In genomic region chr19:41398603-41399002, GRCh38 we compare ENCODE assay signal across 8 cellular contexts. TPM values are rescaled to one million over a fixed set of nuclear protein-coding genes. Genes with fewer than 3 reads are reported as not detected.
DNase-seq lines count a peak whose midpoint lies in the region; ATAC-seq and TF ChIP-seq lines count a peak whose summit lies in the region.

No MANE protein-coding gene starts in this region.

- peak overlapping the region; percentile 86 to 97 (median 96) for H3K9ac ChIP-seq in BLaER1 treated with 17β-estradiol and CSF1 and Interleukin-3, amounts not matched to agents 10 nM and 100 nM

- H3K4me3 ChIP-seq in BLaER1 treated with 17β-estradiol and CSF1 and Interleukin-3, amounts not matched to agents 10 nM and 100 nM = peak overlapping the region; percentile 74 to 95 (median 91)
- peak overlapping the region; percentile 71 to 100 (median 97) for H3K4me3 ChIP-seq in dorsolateral prefrontal cortex

- H3K4me3 Mint-ChIP-seq in nephron progenitor cell = peak overlapping the region; percentile 100

- H3K4me2 ChIP-seq in BLaER1 treated with 17β-estradiol and CSF1 and Interleukin-3, amounts not matched to agents 10 nM and 100 nM = peak overlapping the region; percentile 80 to 98 (median 89)

- H3K27me3 Mint-ChIP-seq in nephron progenitor cell (ENCODE audit: low read depth, poor library complexity) = no peaks in the 10 kb centered on the region

- peak overlapping the region; percentile 93 to 98 (median 96); a peak in 21 of 22 replicates for H3K27ac ChIP-seq in BLaER1 treated with 17β-estradiol and CSF1 and Interleukin-3, amounts not matched to agents 10 nM and 100 nM
- peak overlapping the region; percentile 94 for H3K27ac ChIP-seq in KOPT-K1 (ENCODE audit: low read depth, low read length, poor library complexity, severe bottlenecking)
- peak overlapping the region in 3 of 59 donors; percentile 96 to 97 (median 96) for H3K27ac ChIP-seq in dorsolateral prefrontal cortex
- no peak overlapping the region for H3K27ac ChIP-seq in RWPE1

- no peak for TF ChIP-seq CTCF in dorsolateral prefrontal cortex (IDR thresholded peaks at IDR 0.05 in 54 of 56, conservative IDR thresholded peaks at IDR 0.05 in 2 of 56; ENCODE audit: low read depth in 1 of 56, partially characterized antibody in 56 of 56)
- TF ChIP-seq CTCF in nephron progenitor cell (IDR thresholded peaks at IDR 0.05) = no peak
- no peak for TF ChIP-seq CTCF in RWPE1 (conservative IDR thresholded peaks at IDR 0.05; ENCODE audit: low read depth)

- CTCF ChIA-PET in RWPE1 (lab: Yijun Ruan, JAX) = interaction anchor here (0.6 kb wide), 1 partner anchor 52 kb away, joined by 4 read pairs; no protein-coding TSS in a partner anchor

- H3K4me1 Mint-ChIP-seq in nephron progenitor cell = peaks cover 44% of the 10 kb centered on the region

- peak overlapping the region; percentile 20 for H3K27ac Mint-ChIP-seq in nephron progenitor cell

- peaks cover 11 to 39% (median 20%) of the 10 kb centered on the region in 11 experiments; a peak in 16 of 22 replicates for H3K36me3 ChIP-seq in BLaER1 treated with 17β-estradiol and CSF1 and Interleukin-3, amounts not matched to agents 10 nM and 100 nM
- peaks cover 6% of the 10 kb centered on the region; the same call in 1 of the 2 replicates for H3K36me3 ChIP-seq in KOPT-K1 (ENCODE audit: insufficient read depth, low read length)

- no peaks in the 10 kb centered on the region for H3K27me3 ChIP-seq in BLaER1 treated with 17β-estradiol and CSF1 and Interleukin-3, amounts not matched to agents 10 nM and 100 nM
- no peaks in the 10 kb centered on the region for H3K27me3 ChIP-seq in dorsolateral prefrontal cortex

- peaks cover 0 to 22% (median 0%) of the 10 kb centered on the region in 11 experiments; a peak in 8 of 22 replicates for H4K20me1 ChIP-seq in BLaER1 treated with 17β-estradiol and CSF1 and Interleukin-3, amounts not matched to agents 10 nM and 100 nM

- POLR2A ChIA-PET in RWPE1 (lab: Yijun Ruan, JAX; ENCODE audit: low non-redundant PET) = no interaction called here

- intact Hi-C loops in dorsolateral prefrontal cortex (cut with DNase I) = loop anchor here (5.0 kb wide), 2 partner anchors 34 to 39 kb away; partner anchors contain the start of gene DMAC2 (in 1 of the 2)

- ATAC-seq in HG02938 (IDR thresholded peaks at IDR 0.05; ENCODE audit: unreplicated experiment) = no peak

- peaks cover 4% of the 10 kb centered on the region for H3K36me3 Mint-ChIP-seq in nephron progenitor cell (ENCODE audit: low read depth)

- no peak for DNase-seq in dorsolateral prefrontal cortex
- DNase-seq in nephron progenitor cell = no peak
- DNase-seq in GDM1 (lab: John Stamatoyannopoulos, UW) = no peak
- DNase-seq in RWPE1 (ENCODE audit: low spot score) = no peak
- no peak for DNase-seq in effector CD8-positive, alpha-beta T cell (lab: John Stamatoyannopoulos, UW)

- H3K9me3 Mint-ChIP-seq in nephron progenitor cell = no peaks in the 10 kb centered on the region

- peaks cover 44 to 76% (median 58%) of the 10 kb centered on the region in 10 experiments for H3K4me1 ChIP-seq in BLaER1 treated with 17β-estradiol and CSF1 and Interleukin-3, amounts not matched to agents 10 nM and 100 nM

- no peaks in the 10 kb centered on the region for H3K9me3 ChIP-seq in BLaER1 treated with 17β-estradiol and CSF1 and Interleukin-3, amounts not matched to agents 10 nM and 100 nM (replicated peaks in 1 of 11)
- no peaks in the 10 kb centered on the region for H3K9me3 ChIP-seq in KOPT-K1 (ENCODE audit: insufficient read depth, low read length, poor library complexity, severe bottlenecking)

RNA-seq across cellular contexts. Expression of gene BCKDHA, which starts 1.0 kb away (rescaled TPM):
- total RNA-seq in dorsolateral prefrontal cortex = 10 to 100 TPM in 118 of 120 experiments, 1 to 10 TPM in 2; 7.7 to 38.9 (median 20.1) TPM

RNA-seq across cellular contexts. Expression of gene EXOSC5, which starts 1.4 kb away (rescaled TPM):
- 10 to 100 TPM; 11.5 to 29.1 (median 18.2) TPM for total RNA-seq in dorsolateral prefrontal cortex

RNA-seq across cellular contexts. Expression of gene TMEM91, which starts 22.3 kb away (rescaled TPM):
- 10 to 100 TPM in 118 of 120 experiments, 1 to 10 TPM in 2; 8.6 to 26.9 (median 16.5) TPM for total RNA-seq in dorsolateral prefrontal cortex

RNA-seq across cellular contexts. Expression of gene B3GNT8, which starts 28.6 kb away (rescaled TPM):
- total RNA-seq in dorsolateral prefrontal cortex = 1 to 10 TPM in 25 of 120 experiments, under 1 TPM in 64, not detected in 31; 0.19 to 2.9 (median 0.75) TPM

RNA-seq across cellular contexts. Expression of gene B9D2, which starts 34.7 kb away (rescaled TPM):
- 10 to 100 TPM in 4 of 120 experiments, 1 to 10 TPM in 116; 3.0 to 12.9 (median 6.6) TPM for total RNA-seq in dorsolateral prefrontal cortex
